In genomic region chr6:34671801-34672656, GRCh38 we compare ENCODE assay signal across 8 cellular contexts. TPM values are rescaled to one million over a fixed set of nuclear protein-coding genes. Genes with fewer than 3 reads are reported as not detected.
DNase-seq lines count a peak whose midpoint lies in the region; ATAC-seq and TF ChIP-seq lines count a peak whose summit lies in the region.

No MANE protein-coding gene starts in this region.

- H3K27me3 ChIP-seq in SK-N-SH (ENCODE audit: insufficient read depth) (no peaks in the 10 kb centered on the region), colonic mucosa (no peaks in the 10 kb centered on the region), sigmoid colon (no peaks in the 10 kb centered on the region)

- no peak overlapping the region for H3K9ac ChIP-seq in SK-N-SH
- no peak overlapping the region for H3K9ac ChIP-seq in colonic mucosa (ENCODE audit: low read depth in 2 of 2, low read length in 2 of 2)

- H4K20me1 ChIP-seq in SK-N-SH (ENCODE audit: insufficient read depth) = 0 out of 2 replicates have a peak, but pooled peaks cover 10% of the 10 kb centered on the region

- H3F3A ChIP-seq in SK-N-SH (replicated peaks; ENCODE audit: insufficient read depth) = peaks cover 8% of the 10 kb centered on the region

- DNase-seq in SK-N-SH (no peak), UCSD-AML1 (lab: John Stamatoyannopoulos, UW; ENCODE audit: unreplicated experiment) (peak; percentile 25), colonic mucosa (peak; percentile 65), sigmoid colon (no peak), amygdala (lab: John Stamatoyannopoulos, UW) (no peak), NCI-H146 (lab: John Stamatoyannopoulos, UW) (no peak)

- H3K27ac ChIP-seq in SK-N-SH (ENCODE audit: low read depth in 2 of 2, low read length in 1 of 2) = peak overlapping the region in 1 of 2 experiments; percentile 34; a peak in 1 of 4 replicates
- peak overlapping the region; percentile 38 for H3K27ac ChIP-seq in colonic mucosa
- peak overlapping the region in 3 of 4 donors; percentile 35 to 50 (median 35) for H3K27ac ChIP-seq in sigmoid colon

- POLR2A ChIA-PET in SK-N-SH (lab: Yijun Ruan, JAX) = no interaction called here

- TF ChIP-seq POLR2A in sigmoid colon (IDR thresholded peaks at IDR 0.05) = no peak

- no peak for TF ChIP-seq CTCF in SK-N-SH (IDR thresholded peaks at IDR 0.05)
- no peak for TF ChIP-seq CTCF in colonic mucosa (IDR thresholded peaks at IDR 0.05)
- TF ChIP-seq CTCF in sigmoid colon (IDR thresholded peaks at IDR 0.05) = no peak

- H3K36me3 ChIP-seq in SK-N-SH (replicated peaks in 1 of 2; ENCODE audit: control insufficient read depth in 1 of 2, insufficient read depth in 2 of 2, low read length in 1 of 2) (peaks cover 0 to 11% of the 10 kb centered on the region in 2 experiments), colonic mucosa (no peaks in the 10 kb centered on the region), sigmoid colon (no peaks in the 10 kb centered on the region)

- WGBS in SK-N-SH (ENCODE audit: low lambda C conversion rate) = 91% methylated on average over 8 of the region's 8 CpGs
- WGBS in sigmoid colon, 2 donors = 68 to 70% methylated on average over 8 of the region's 8 CpGs

- no peak overlapping the region for H3K4me2 ChIP-seq in SK-N-SH

- ATAC-seq in SK-N-SH treated with all-trans-retinoic acid at 6 μM for 48 hours (peak; percentile 40; the same call in 2 of the 3 replicates), HG03280 (IDR thresholded peaks at IDR 0.05; ENCODE audit: unreplicated experiment) (peak; percentile 85)

- H3K9me3 ChIP-seq in SK-N-SH (no peaks in the 10 kb centered on the region), colonic mucosa (no peaks in the 10 kb centered on the region), sigmoid colon (no peaks in the 10 kb centered on the region)

- H3K9me2 ChIP-seq in SK-N-SH = no peaks in the 10 kb centered on the region

- intact Hi-C loops in colonic mucosa (cut with DNase I) (no loop called here), sigmoid colon (cut with DNase I) (no loop called here)

- CTCF ChIA-PET in SK-N-SH (lab: Yijun Ruan, JAX) = interaction anchor here (1.1 kb wide), 1 partner anchor 67 kb away, joined by 3 read pairs; no protein-coding TSS in a partner anchor

- peaks cover 83% of the 10 kb centered on the region for H3K79me2 ChIP-seq in SK-N-SH (ENCODE audit: insufficient read depth)

- H3K4me3 ChIP-seq in SK-N-SH (ENCODE audit: low read depth in 2 of 2, low read length in 1 of 2) (no peak overlapping the region), colonic mucosa (no peak overlapping the region), sigmoid colon (no peak overlapping the region)

- no peak for TF ChIP-seq EP300 in SK-N-SH (IDR thresholded peaks at IDR 0.05; ENCODE audit: borderline replicate concordance in 1 of 2, low read depth in 1 of 2, low read length in 1 of 2)
- TF ChIP-seq EP300 in sigmoid colon (IDR thresholded peaks at IDR 0.05) = no peak

- H3K4me1 ChIP-seq in SK-N-SH (ENCODE audit: control insufficient read depth in 1 of 2, insufficient read depth in 2 of 2, low read depth in 1 of 2, low read length in 1 of 2) = peaks cover 2 to 19% of the 10 kb centered on the region in 2 experiments; a peak in 2 of 4 replicates
- H3K4me1 ChIP-seq in colonic mucosa = peaks cover 9% of the 10 kb centered on the region
- peaks cover 0 to 32% (median 21%) of the 10 kb centered on the region in 4 donors for H3K4me1 ChIP-seq in sigmoid colon

- no peak for TF ChIP-seq RAD21 in SK-N-SH (IDR thresholded peaks at IDR 0.05; ENCODE audit: low read length)

- no peak overlapping the region for H2AFZ ChIP-seq in SK-N-SH (ENCODE audit: low read depth)

TF ChIP-seq in SK-N-SH treated with all-trans-retinoic acid at 6 μM for 48 hours, 23 proteins besides CTCF, POLR2A, EP300 and RAD21 (continues in another document):
- no peak for TF ChIP-seq CREB5 (CRISPR knock-in tag; IDR thresholded peaks at IDR 0.05; ENCODE audit: low read depth)
- no peak for TF ChIP-seq CSRNP3 (CRISPR knock-in tag; IDR thresholded peaks at IDR 0.05)

TF ChIP-seq in SK-N-SH, 30 proteins besides CTCF, POLR2A, EP300 and RAD21:
- no peak for TF ChIP-seq RFX5 (IDR thresholded peaks at IDR 0.05; ENCODE audit: low read length)
- no peak for TF ChIP-seq EZH2phosphoT487 (IDR thresholded peaks at IDR 0.05; ENCODE audit: borderline replicate concordance, low read depth)
- no peak for TF ChIP-seq MXI1 (IDR thresholded peaks at IDR 0.05; ENCODE audit: low read depth, low read length)
- no peak for TF ChIP-seq TAF1 (IDR thresholded peaks at IDR 0.05; ENCODE audit: borderline replicate concordance, low read depth, low read length)
- TF ChIP-seq CHD2 (IDR thresholded peaks at IDR 0.05; ENCODE audit: low read length, partially characterized antibody) = no peak
TF ChIP-seq in SK-N-SH: peak in this region for 0.

RNA-seq across cellular contexts. Expression of gene ILRUN, which starts 24.5 kb away (rescaled TPM):
- polyA plus RNA-seq in SK-N-SH (2012; rRNA removed) (19.5 and 22.8 TPM in 2 replicates), sigmoid colon (10 to 100 TPM; 35.4 to 62.7 (median 51.6) TPM)
- polyA plus RNA-seq in SK-N-SH (2012; cell fraction: cytosol; rRNA removed) = 19.3 and 19.6 TPM in 2 replicates
- polyA plus RNA-seq in SK-N-SH (2012; cell fraction: nucleus; rRNA removed) = 7.6 and 11.6 TPM in 2 replicates
- total RNA-seq in colonic mucosa (10 to 100 TPM; 48.5 to 57.6 TPM), sigmoid colon (10 to 100 TPM; 56.3 to 79.3 (median 78.4) TPM)

Comparison
In these comparisons a context has a peak if more than half of its experiments do, and no peak if none do; other contexts are left out.
1. DNase-seq: peak in UCSD-AML1 (single experiment) and colonic mucosa (single experiment); none in SK-N-SH (single experiment), sigmoid colon (single experiment), amygdala (0 of 56) and NCI-H146 (single experiment).